ENCODE assay signal across 27 cellular contexts in the genomic region with DNA sequence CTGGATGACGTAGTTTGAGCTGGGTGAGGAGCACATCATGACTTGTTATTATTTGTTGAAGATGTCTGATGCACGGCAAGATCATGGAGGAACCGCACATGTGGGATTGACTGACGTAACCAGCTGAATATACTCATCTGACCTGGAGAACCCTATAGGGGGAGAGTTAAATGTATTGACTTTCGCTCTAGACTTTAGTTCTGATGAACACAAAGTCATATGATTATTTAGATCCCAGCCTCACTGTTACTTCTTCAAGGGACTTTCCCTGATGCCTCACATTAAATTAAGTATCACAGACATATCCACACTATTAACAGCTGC. TPM values are rescaled to one million over a fixed set of nuclear protein-coding genes. Genes with fewer than 3 reads are reported as not detected.
A peak's percentile ranks its signal among the peaks of the same experiment; 100 is the strongest.
DNase-seq lines count a peak whose midpoint lies in the region; ATAC-seq and TF ChIP-seq lines count a peak whose summit lies in the region.
"Had no signal": no experiment of that assay in that cellular context is flagged by ENCODE, and none has a peak within 500 bp of the region (broad histone marks: within the 10 kb centered on the region; RNA-seq: fewer than 3 reads in every experiment).

No MANE protein-coding gene starts in this region.

- ATAC-seq in activated CD8-positive, alpha-beta T cell treated with anti-CD3 and anti-CD28 coated beads for 36 hours, result no peak
- peak; percentile 32 for ATAC-seq in effector memory CD8-positive, alpha-beta T cell (replicated peaks)
- ATAC-seq in stimulated activated naive CD8-positive, alpha-beta T cell treated with anti-CD3 and anti-CD28 coated beads, Interleukin-15, Interleukin-2, amounts not matched to agents 100 U/mL and 50 U/mL, for 24 hours, result peak; percentile 4
- ATAC-seq: left colon, PC-3 had no signal

- DNase-seq in activated CD4-positive, alpha-beta memory T cell treated with anti-CD3 and anti-CD28 coated beads, Interleukin-2, amount 10 ng/mL, durations not matched to agents 7 days and 5 days, result no peak
- DNase-seq in activated CD4-positive, alpha-beta memory T cell treated with anti-CD3 and anti-CD28 coated beads for 36 hours, result no peak
- no peak for DNase-seq in activated CD8-positive, alpha-beta T cell treated with anti-CD3 and anti-CD28 coated beads for 36 hours
- DNase-seq in effector memory CD8-positive, alpha-beta T cell, result no peak
- no peak for DNase-seq in stimulated activated naive CD8-positive, alpha-beta T cell treated with anti-CD3 and anti-CD28 coated beads, Interleukin-15, Interleukin-2, amounts not matched to agents 100 U/mL and 50 U/mL, for 24 hours
- no peak for DNase-seq in stimulated activated CD4-positive, alpha-beta T cell treated with anti-CD3 and anti-CD28 coated beads, Interleukin-12 subunit alpha, Interleukin-12 subunit beta, amount 100 ng/mL, for 4 hours
- DNase-seq in cortex of kidney (lab: John Stamatoyannopoulos, UW), result no peak
- DNase-seq in NOMO-1 (lab: John Stamatoyannopoulos, UW; ENCODE audit: unreplicated experiment in 2 of 2), result no peak
- DNase-seq: activated naive CD4-positive, alpha-beta T cell; DMS 273 treated with DMSO at 0.1 percent for 48 hours; EL; foreskin melanocyte; GOT3; left colon; mammary epithelial cell; NCI-H146; NCI-H510A treated with DMSO at 0.1 percent for 48 hours; PC-3; right lobe of liver; stimulated activated CD4-positive, alpha-beta T cell treated with anti-CD3 and anti-CD28 coated beads, Interleukin-4, amount 100 ng/mL, for 1 hour; T1000; testis had no signal

- no peak overlapping the region for H3K4me3 Mint-ChIP-seq in activated CD4-positive, alpha-beta memory T cell treated with anti-CD3 and anti-CD28 coated beads, Interleukin-2, amount 10 ng/mL, durations not matched to agents 7 days and 5 days
- H3K4me3 Mint-ChIP-seq in activated CD4-positive, alpha-beta memory T cell treated with anti-CD3 and anti-CD28 coated beads for 36 hours, result no peak overlapping the region
- H3K4me3 Mint-ChIP-seq in activated CD8-positive, alpha-beta T cell treated with anti-CD3 and anti-CD28 coated beads for 36 hours, result peak overlapping the region; percentile 32
- H3K4me3 Mint-ChIP-seq in effector memory CD8-positive, alpha-beta T cell, result peak overlapping the region; percentile 33 to 62

- TF ChIP-seq CTCF in activated CD8-positive, alpha-beta T cell treated with anti-CD3 and anti-CD28 coated beads for 36 hours (IDR thresholded peaks at IDR 0.05), result no peak

- POLR2A ChIA-PET in activated CD4-positive, alpha-beta memory T cell treated with anti-CD3 and anti-CD28 coated beads, Interleukin-2, amount 10 ng/mL, durations not matched to agents 7 days and 5 days (lab: Charles Lee), result no interaction called here
- POLR2A ChIA-PET in activated CD4-positive, alpha-beta memory T cell treated with anti-CD3 and anti-CD28 coated beads for 36 hours (lab: Charles Lee), result no interaction called here
- POLR2A ChIA-PET in activated CD8-positive, alpha-beta T cell treated with anti-CD3 and anti-CD28 coated beads for 36 hours (lab: Charles Lee), result interaction anchor here (0.9 kb wide), 1 partner anchor 43 kb away, joined by 4 read pairs; no protein-coding TSS in a partner anchor

- peak overlapping the region; percentile 47 for H3K27ac Mint-ChIP-seq in activated CD4-positive, alpha-beta memory T cell treated with anti-CD3 and anti-CD28 coated beads, Interleukin-2, amount 10 ng/mL, durations not matched to agents 7 days and 5 days
- no peak overlapping the region for H3K27ac Mint-ChIP-seq in activated CD4-positive, alpha-beta memory T cell treated with anti-CD3 and anti-CD28 coated beads for 36 hours
- H3K27ac Mint-ChIP-seq in activated CD8-positive, alpha-beta T cell treated with anti-CD3 and anti-CD28 coated beads for 36 hours, result peak overlapping the region; percentile 97
- H3K27ac Mint-ChIP-seq in effector memory CD8-positive, alpha-beta T cell, result peak overlapping the region; percentile 88 to 93
- H3K27ac Mint-ChIP-seq: progenitor cell of endocrine pancreas had no signal

- CTCF ChIA-PET in activated CD4-positive, alpha-beta memory T cell treated with anti-CD3 and anti-CD28 coated beads, Interleukin-2, amount 10 ng/mL, durations not matched to agents 7 days and 5 days (lab: Charles Lee), result interaction anchor here (1.2 kb wide), 1 partner anchor 168 kb away, joined by 4 read pairs; no protein-coding TSS in a partner anchor
- CTCF ChIA-PET in activated CD4-positive, alpha-beta memory T cell treated with anti-CD3 and anti-CD28 coated beads for 36 hours (lab: Charles Lee), result no interaction called here
- CTCF ChIA-PET in activated CD8-positive, alpha-beta T cell treated with anti-CD3 and anti-CD28 coated beads for 36 hours (lab: Charles Lee), result interaction anchor here (1.0 kb wide), 1 partner anchor 67 kb away, joined by 3 read pairs; no protein-coding TSS in a partner anchor

- peaks cover 77% of the 10 kb centered on the region for H3K4me1 Mint-ChIP-seq in activated CD4-positive, alpha-beta memory T cell treated with anti-CD3 and anti-CD28 coated beads, Interleukin-2, amount 10 ng/mL, durations not matched to agents 7 days and 5 days
- H3K4me1 Mint-ChIP-seq in activated CD4-positive, alpha-beta memory T cell treated with anti-CD3 and anti-CD28 coated beads for 36 hours (ENCODE audit: low read depth), result peaks cover 41% of the 10 kb centered on the region
- peaks cover 89% of the 10 kb centered on the region for H3K4me1 Mint-ChIP-seq in activated CD8-positive, alpha-beta T cell treated with anti-CD3 and anti-CD28 coated beads for 36 hours (ENCODE audit: low read depth)
- peaks cover 67 to 78% of the 10 kb centered on the region in 2 donors for H3K4me1 Mint-ChIP-seq in effector memory CD8-positive, alpha-beta T cell (ENCODE audit: low read depth in 2 of 2)

- H3K27me3 Mint-ChIP-seq in activated CD4-positive, alpha-beta memory T cell treated with anti-CD3 and anti-CD28 coated beads, Interleukin-2, amount 10 ng/mL, durations not matched to agents 7 days and 5 days, result peaks cover 2% of the 10 kb centered on the region
- no peaks in the 10 kb centered on the region for H3K27me3 Mint-ChIP-seq in activated CD4-positive, alpha-beta memory T cell treated with anti-CD3 and anti-CD28 coated beads for 36 hours
- no peaks in the 10 kb centered on the region for H3K27me3 Mint-ChIP-seq in activated CD8-positive, alpha-beta T cell treated with anti-CD3 and anti-CD28 coated beads for 36 hours
- H3K27me3 Mint-ChIP-seq in effector memory CD8-positive, alpha-beta T cell, result no peaks in the 10 kb centered on the region
- H3K27me3 Mint-ChIP-seq: CD4-positive, alpha-beta memory T cell; progenitor cell of endocrine pancreas had no signal

- H3K36me3 Mint-ChIP-seq in activated CD4-positive, alpha-beta memory T cell treated with anti-CD3 and anti-CD28 coated beads, Interleukin-2, amount 10 ng/mL, durations not matched to agents 7 days and 5 days (ENCODE audit: low read depth), result peaks cover 14% of the 10 kb centered on the region
- H3K36me3 Mint-ChIP-seq in activated CD4-positive, alpha-beta memory T cell treated with anti-CD3 and anti-CD28 coated beads for 36 hours, result no peaks in the 10 kb centered on the region
- peaks cover 2% of the 10 kb centered on the region for H3K36me3 Mint-ChIP-seq in activated CD8-positive, alpha-beta T cell treated with anti-CD3 and anti-CD28 coated beads for 36 hours (ENCODE audit: low read depth)
- peaks cover 10% of the 10 kb centered on the region for H3K36me3 Mint-ChIP-seq in effector memory CD8-positive, alpha-beta T cell (ENCODE audit: insufficient read depth)
- H3K36me3 Mint-ChIP-seq: CD4-positive, alpha-beta memory T cell had no signal

- intact Hi-C loops in activated CD4-positive, alpha-beta memory T cell treated with anti-CD3 and anti-CD28 coated beads for 36 hours (cut with micrococcal nuclease), result no loop called here
- intact Hi-C loops in activated CD8-positive, alpha-beta T cell treated with anti-CD3 and anti-CD28 coated beads for 36 hours (cut with micrococcal nuclease), result loop anchor here (5.0 kb wide), 4 partner anchors 43 to 68 kb away; partner anchors contain the start of gene XCL1

- H3K9me3 Mint-ChIP-seq in activated CD4-positive, alpha-beta memory T cell treated with anti-CD3 and anti-CD28 coated beads, Interleukin-2, amount 10 ng/mL, durations not matched to agents 7 days and 5 days, result no peaks in the 10 kb centered on the region
- H3K9me3 Mint-ChIP-seq in activated CD4-positive, alpha-beta memory T cell treated with anti-CD3 and anti-CD28 coated beads for 36 hours, result no peaks in the 10 kb centered on the region
- H3K9me3 Mint-ChIP-seq in activated CD8-positive, alpha-beta T cell treated with anti-CD3 and anti-CD28 coated beads for 36 hours, result no peaks in the 10 kb centered on the region
- H3K9me3 Mint-ChIP-seq in effector memory CD8-positive, alpha-beta T cell, result peaks cover 0 to 2% of the 10 kb centered on the region in 2 donors
- H3K9me3 Mint-ChIP-seq: CD4-positive, alpha-beta memory T cell had no signal

RNA-seq across cellular contexts. Expression of gene XCL2, which starts 33.2 kb away (rescaled TPM):
- not detected for total RNA-seq in activated CD4-positive, alpha-beta memory T cell treated with anti-CD3 and anti-CD28 coated beads, Interleukin-2, amount 10 ng/mL, durations not matched to agents 7 days and 5 days
- total RNA-seq in activated CD4-positive, alpha-beta memory T cell treated with anti-CD3 and anti-CD28 coated beads for 36 hours, result 1 to 10 TPM in 1 of 2 experiments, under 1 TPM in 1; 0.75 to 1.1 TPM
- total RNA-seq in activated CD8-positive, alpha-beta T cell treated with anti-CD3 and anti-CD28 coated beads for 36 hours, result 100 to 1,000 TPM; 188 to 191 TPM
- total RNA-seq: A172; CD4-positive, alpha-beta memory T cell; esophagus muscularis mucosa; LHCN-M2; mammary epithelial cell; PC-3; progenitor cell of endocrine pancreas; testis had no signal

Comparison
In these comparisons a context has a peak if more than half of its experiments do, and no peak if none do; other contexts are left out.
1. H3K4me3 Mint-ChIP-seq: peak in activated CD8-positive, alpha-beta T cell treated with anti-CD3 and anti-CD28 coated beads for 36 hours (single experiment) and effector memory CD8-positive, alpha-beta T cell (2 of 2); none in activated CD4-positive, alpha-beta memory T cell treated with anti-CD3 and anti-CD28 coated beads, Interleukin-2, amount 10 ng/mL, durations not matched to agents 7 days and 5 days (single experiment) and activated CD4-positive, alpha-beta memory T cell treated with anti-CD3 and anti-CD28 coated beads for 36 hours (single experiment).
2. RNA of gene XCL2, which starts 33.2 kb away (total RNA-seq): 188 to 191 TPM in activated CD8-positive, alpha-beta T cell treated with anti-CD3 and anti-CD28 coated beads for 36 hours; 0.75 to 1.1 TPM in activated CD4-positive, alpha-beta memory T cell treated with anti-CD3 and anti-CD28 coated beads for 36 hours and not detected in activated CD4-positive, alpha-beta memory T cell treated with anti-CD3 and anti-CD28 coated beads, Interleukin-2, amount 10 ng/mL, durations not matched to agents 7 days and 5 days; every median in the first group is over 10 times any median in the second.